In genomic region chr3:101938262-101938847, GRCh38 we compare ENCODE assay signal across 9 cellular contexts.
DNase-seq lines count a peak whose midpoint lies in the region; ATAC-seq, FAIRE-seq and TF ChIP-seq lines count a peak whose summit lies in the region.
"Had no signal": no experiment of that assay in that cellular context is flagged by ENCODE, and none has a peak within 500 bp of the region (broad histone marks: within the 10 kb centered on the region; RNA-seq: fewer than 3 reads in every experiment).

No MANE protein-coding gene starts in this region.

- TF ChIP-seq CTCF in Loucy (conservative IDR thresholded peaks at IDR 0.05; ENCODE audit: low read length) (no peak), fibroblast of lung (conservative IDR thresholded peaks at IDR 0.05 in 1 of 2, IDR thresholded peaks at IDR 0.05 in 1 of 2; ENCODE audit: low read depth in 1 of 2, low read length in 2 of 2) (no peak), adrenal gland (IDR thresholded peaks at IDR 0.05) (no peak)

- ATAC-seq in GM21786 (IDR thresholded peaks at IDR 0.05; ENCODE audit: unreplicated experiment): peak; percentile 31

- no peak for DNase-seq in GM18507 (ENCODE audit: extremely low spot score, insufficient read length, low read depth)
- no peak for DNase-seq in fibroblast of lung (ENCODE audit: low read depth in 2 of 2)
- no peak for DNase-seq in NK-92 (lab: John Stamatoyannopoulos, UW; ENCODE audit: unreplicated experiment)
- no peak for DNase-seq in adrenal gland
- no peak for DNase-seq in NCI-H524 (lab: John Stamatoyannopoulos, UW)
- DNase-seq in middle frontal gyrus (ENCODE audit: extremely low spot score, low spot score): no peak
- DNase-seq: NCI-H69 had no signal

- peak; percentile 91 for FAIRE-seq in GM18507 (lab: Jason Lieb, UNC)

- H2AFZ ChIP-seq in Loucy (ENCODE audit: low read length) (peak overlapping the region; percentile 3; the same call in 1 of the 2 replicates), fibroblast of lung (ENCODE audit: low read length) (peak overlapping the region; percentile 9)

- H3K36me3 ChIP-seq in Loucy (ENCODE audit: insufficient read depth, low read length) (no peaks in the 10 kb centered on the region), fibroblast of lung (ENCODE audit: control insufficient read depth, insufficient read depth, low read length) (no peaks in the 10 kb centered on the region), adrenal gland (replicated peaks in 1 of 2) (no peaks in the 10 kb centered on the region)

- H3K79me2 ChIP-seq in Loucy (ENCODE audit: insufficient read depth, low read length) (no peaks in the 10 kb centered on the region), fibroblast of lung (ENCODE audit: control insufficient read depth, insufficient read depth, low read length) (no peaks in the 10 kb centered on the region)

- peaks cover 2% of the 10 kb centered on the region; the same call in 1 of the 2 replicates for H3F3A ChIP-seq in Loucy (ENCODE audit: low read depth)

- H3K4me1 ChIP-seq in Loucy (ENCODE audit: insufficient read depth, low read length, poor library complexity, severe bottlenecking) (peaks cover 78% of the 10 kb centered on the region), fibroblast of lung (ENCODE audit: control insufficient read depth, extremely low read depth, insufficient read depth, low read length) (peaks cover 18% of the 10 kb centered on the region), adrenal gland (replicated peaks in 1 of 2) (peaks cover 0 to 8% of the 10 kb centered on the region in 2 donors)

- H3K4me2 ChIP-seq in Loucy (ENCODE audit: low read depth, low read length, poor library complexity, severe bottlenecking): peak overlapping the region; percentile 58
- no peak overlapping the region for H3K4me2 ChIP-seq in fibroblast of lung (ENCODE audit: extremely low read depth, insufficient read depth, low read length)

- H3K27ac ChIP-seq in fibroblast of lung (ENCODE audit: insufficient read depth, low read length): no peak overlapping the region
- H3K27ac ChIP-seq in adrenal gland: no peak overlapping the region

- H3K9me3 ChIP-seq in Loucy (ENCODE audit: insufficient read depth, low read depth, low read length): no peaks in the 10 kb centered on the region
- no peaks in the 10 kb centered on the region for H3K9me3 ChIP-seq in fibroblast of lung (ENCODE audit: control insufficient read depth, insufficient read depth, low read depth, low read length)
- H3K9me3 ChIP-seq in adrenal gland (replicated peaks in 1 of 3): no peaks in the 10 kb centered on the region

- H4K20me1 ChIP-seq in Loucy (ENCODE audit: insufficient read depth, low read length, poor library complexity, severe bottlenecking) (no peaks in the 10 kb centered on the region), fibroblast of lung (ENCODE audit: control insufficient read depth, extremely low read depth, insufficient read depth, low read length) (no peaks in the 10 kb centered on the region)

- TF ChIP-seq POLR2A in adrenal gland (IDR thresholded peaks at IDR 0.05): no peak

- intact Hi-C loops in adrenal gland (cut with DNase I): no loop called here

- H3K27me3 ChIP-seq in Loucy (ENCODE audit: insufficient read depth, low read length, poor library complexity, severe bottlenecking): no peaks in the 10 kb centered on the region
- no peaks in the 10 kb centered on the region for H3K27me3 ChIP-seq in fibroblast of lung (ENCODE audit: control insufficient read depth, insufficient read depth, low read length)
- no peaks in the 10 kb centered on the region for H3K27me3 ChIP-seq in adrenal gland

- H3K9ac ChIP-seq in Loucy (ENCODE audit: low read depth, low read length, poor library complexity, severe bottlenecking) (peak overlapping the region; percentile 1), fibroblast of lung (ENCODE audit: insufficient read depth, low read length) (no peak overlapping the region)

- peak overlapping the region; percentile 43 for H3K4me3 ChIP-seq in Loucy (ENCODE audit: low read length, poor library complexity, severe bottlenecking)
- no peak overlapping the region for H3K4me3 ChIP-seq in fibroblast of lung (replicated peaks in 1 of 4; ENCODE audit: control extremely low read depth in 1 of 4, insufficient read depth in 1 of 4, low read depth in 3 of 4, low read length in 4 of 4)
- no peak overlapping the region for H3K4me3 ChIP-seq in adrenal gland

- H3K9me2 ChIP-seq in Loucy (replicated peaks; ENCODE audit: low read depth, low read length): no peaks in the 10 kb centered on the region

- WGBS in adrenal gland, 4 donors: 22 to 35% (median 25%) methylated on average over 2 of the region's 2 CpGs
